ENCODE assay signal across 16 cellular contexts in genomic region chr12:117603316-117604113, GRCh38.
"Had no signal": no experiment of that assay in that cellular context is flagged by ENCODE, and none has a peak within 500 bp of the region (broad histone marks: within the 10 kb centered on the region; RNA-seq: fewer than 3 reads in every experiment).

No MANE protein-coding gene starts in this region.

- H3K36me3 ChIP-seq: adrenal gland, gastroesophageal sphincter, right atrium auricular region, tibial artery, vagina had no signal

- H3K9me3 Mint-ChIP-seq: activated B cell treated with CpG ODN at 0.5 μM for 24 hours; activated CD4-positive, alpha-beta T cell treated with anti-CD3 and anti-CD28 coated beads, Interleukin-2, amount 10 ng/mL, durations not matched to agents 7 days and 5 days; activated T-helper 17 cell treated with anti-CD3 and anti-CD28 coated beads, Interleukin-2, amount 50 U/mL, for 72 hours had no signal

- H3K4me3 Mint-ChIP-seq: activated B cell treated with CpG ODN at 0.5 μM for 24 hours; activated CD4-positive, alpha-beta T cell treated with anti-CD3 and anti-CD28 coated beads, Interleukin-2, amount 10 ng/mL, durations not matched to agents 7 days and 5 days; activated naive CD4-positive, alpha-beta T cell treated with anti-CD3 and anti-CD28 coated beads for 36 hours; activated T-helper 17 cell treated with anti-CD3 and anti-CD28 coated beads, Interleukin-2, amount 50 U/mL, for 72 hours; naive thymus-derived CD4-positive, alpha-beta T cell had no signal

- H3K4me1 ChIP-seq: adrenal gland, gastroesophageal sphincter, right atrium auricular region, tibial artery, vagina had no signal

- H3K27ac Mint-ChIP-seq: activated B cell treated with CpG ODN at 0.5 μM for 24 hours; activated CD4-positive, alpha-beta T cell treated with anti-CD3 and anti-CD28 coated beads, Interleukin-2, amount 10 ng/mL, durations not matched to agents 7 days and 5 days; activated naive CD4-positive, alpha-beta T cell treated with anti-CD3 and anti-CD28 coated beads for 36 hours; activated T-helper 17 cell treated with anti-CD3 and anti-CD28 coated beads, Interleukin-2, amount 50 U/mL, for 72 hours; naive thymus-derived CD4-positive, alpha-beta T cell had no signal

- DNase-seq: activated B cell treated with CpG ODN at 0.5 μM for 24 hours; activated CD4-positive, alpha-beta T cell treated with anti-CD3 and anti-CD28 coated beads, Interleukin-2, amount 10 ng/mL, durations not matched to agents 7 days and 5 days; activated CD8-positive, alpha-beta memory T cell treated with anti-CD3 and anti-CD28 coated beads for 24 hours; activated naive CD4-positive, alpha-beta T cell treated with anti-CD3 and anti-CD28 coated beads for 36 hours; adrenal gland; caudate nucleus; effector memory CD4-positive, alpha-beta T cell; naive thymus-derived CD4-positive, alpha-beta T cell; tibial artery had no signal

- H3K27me3 Mint-ChIP-seq: activated B cell treated with CpG ODN at 0.5 μM for 24 hours; activated CD4-positive, alpha-beta T cell treated with anti-CD3 and anti-CD28 coated beads, Interleukin-2, amount 10 ng/mL, durations not matched to agents 7 days and 5 days; activated T-helper 17 cell treated with anti-CD3 and anti-CD28 coated beads, Interleukin-2, amount 50 U/mL, for 72 hours had no signal

- H3K4me3 ChIP-seq: adrenal gland, coronary artery, gastroesophageal sphincter, hepatocyte, right atrium auricular region, skin epidermis, tibial artery, vagina had no signal

- H3K4me1 Mint-ChIP-seq: activated B cell treated with CpG ODN at 0.5 μM for 24 hours; activated CD4-positive, alpha-beta T cell treated with anti-CD3 and anti-CD28 coated beads, Interleukin-2, amount 10 ng/mL, durations not matched to agents 7 days and 5 days; activated T-helper 17 cell treated with anti-CD3 and anti-CD28 coated beads, Interleukin-2, amount 50 U/mL, for 72 hours had no signal

- H3K9me3 ChIP-seq: adrenal gland, gastroesophageal sphincter, right atrium auricular region, tibial artery, vagina had no signal

- H3K27ac ChIP-seq: adrenal gland, coronary artery, gastroesophageal sphincter, hepatocyte, right atrium auricular region, skin epidermis, tibial artery, vagina had no signal

- H3K27me3 ChIP-seq: adrenal gland, right atrium auricular region, vagina had no signal

- ATAC-seq: activated T-helper 17 cell treated with anti-CD3 and anti-CD28 coated beads, Interleukin-2, amount 50 U/mL, for 72 hours; gastroesophageal sphincter; naive thymus-derived CD4-positive, alpha-beta T cell had no signal
